8 cellular contexts compared by ENCODE assay signal in the genomic region with DNA sequence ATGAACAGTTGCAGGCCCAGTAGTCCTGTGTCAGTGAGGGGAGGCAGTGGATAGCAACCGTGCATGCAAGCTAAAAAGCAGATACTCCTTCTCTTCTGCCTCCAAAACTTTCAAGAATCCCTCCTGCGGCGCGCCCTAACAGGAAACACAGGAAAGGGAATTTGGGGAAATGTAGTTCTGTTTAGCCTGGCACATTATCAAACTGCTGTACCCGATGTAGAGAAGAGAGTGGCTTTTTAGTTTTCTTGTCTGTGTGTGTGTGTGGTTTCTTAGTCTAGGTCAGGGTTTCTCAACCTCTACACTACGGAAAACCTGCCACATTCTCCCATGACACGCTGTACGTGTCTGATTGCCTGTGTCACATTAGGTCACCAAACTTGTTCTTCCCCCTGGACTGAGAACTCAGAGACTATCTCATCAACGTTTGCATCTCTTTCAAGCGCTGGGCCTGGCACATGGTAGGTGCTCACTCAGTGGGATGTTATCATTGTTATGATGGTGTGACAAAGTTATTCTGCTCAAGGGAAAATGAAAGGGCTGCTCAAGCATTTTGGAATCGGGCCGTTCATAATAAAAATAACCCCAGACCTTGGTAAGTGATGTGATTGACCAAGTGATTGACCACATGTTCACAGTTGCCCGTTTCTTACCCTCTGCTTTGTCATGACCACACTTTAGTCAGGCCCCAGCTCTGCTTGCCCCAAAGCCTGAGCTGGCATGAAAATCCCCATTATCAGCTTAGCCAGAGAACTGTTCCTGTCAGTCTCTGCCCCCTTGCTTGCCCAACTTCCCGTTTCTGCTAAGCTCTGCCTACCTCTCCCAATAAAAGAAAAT. TPM values are rescaled to one million over a fixed set of nuclear protein-coding genes. Genes with fewer than 3 reads are reported as not detected.
DNase-seq lines count a peak whose midpoint lies in the region; ATAC-seq and TF ChIP-seq lines count a peak whose summit lies in the region.

No MANE protein-coding gene starts in this region.

- TF ChIP-seq CTCF in Calu3 (IDR thresholded peaks at IDR 0.05; ENCODE audit: unreplicated experiment): no peak
- TF ChIP-seq CTCF in cardiac fibroblast (IDR thresholded peaks at IDR 0.05; ENCODE audit: low read depth, low read length): no peak
- TF ChIP-seq CTCF in omental fat pad (IDR thresholded peaks at IDR 0.05): no peak
- no peak for TF ChIP-seq CTCF in GM10266 (IDR thresholded peaks at IDR 0.05; ENCODE audit: control insufficient read depth, insufficient read depth, low read depth, missing control alignments)

- H3K4me3 ChIP-seq in MG63 (no peak overlapping the region), cardiac fibroblast (replicated peaks in 1 of 2; ENCODE audit: low read depth in 2 of 2, low read length in 2 of 2) (no peak overlapping the region)

- H3K36me3 Mint-ChIP-seq in Calu3 (ENCODE audit: insufficient read depth, unreplicated experiment): peaks cover 20% of the 10 kb centered on the region

- CTCF ChIA-PET in Calu3 (lab: Charles Lee): interaction anchor here (0.7 to 1.9 kb wide), 5 partner anchors 9 to 300 kb away, joined by 3 to 7 read pairs (median 3); no protein-coding TSS in a partner anchor

- no peak for DNase-seq in Calu3
- DNase-seq in MG63: peak; percentile 95
- DNase-seq in cardiac fibroblast (ENCODE audit: low read depth in 2 of 2): peak; percentile 54 to 71
- peak; percentile 28 for DNase-seq in omental fat pad (ENCODE audit: low spot score)
- DNase-seq in GM10266 (ENCODE audit: extremely low spot score): no peak
- DNase-seq in HPDE6-E6E7 (ENCODE audit: extremely low spot score): no peak
- DNase-seq in activated CD4-positive, alpha-beta T cell treated with anti-CD3 and anti-CD28 coated beads for 1 hour: no peak

- no peaks in the 10 kb centered on the region for H3K36me3 ChIP-seq in MG63

- H3K9me3 Mint-ChIP-seq in Calu3 (ENCODE audit: low read depth, unreplicated experiment): no peaks in the 10 kb centered on the region

- no peaks in the 10 kb centered on the region for H3K9me3 ChIP-seq in MG63

- H3K4me1 Mint-ChIP-seq in Calu3 (ENCODE audit: low read depth, unreplicated experiment): peaks cover 34% of the 10 kb centered on the region

- H3K27ac Mint-ChIP-seq in Calu3 (ENCODE audit: unreplicated experiment): peak overlapping the region; percentile 32

- BruUV-seq in Calu3 (replicated peaks; lab: Mats Ljungman, UMichigan): no TSS peak

- H3K27me3 Mint-ChIP-seq in Calu3 (ENCODE audit: unreplicated experiment): no peaks in the 10 kb centered on the region

- intact Hi-C loops in Calu3 (cut with micrococcal nuclease; ENCODE audit: unreplicated experiment): no loop called here

- no peaks in the 10 kb centered on the region for H3K27me3 ChIP-seq in MG63

- ATAC-seq in omental fat pad (ENCODE audit: low FRiP score) (peak; percentile 67), HG03520 (IDR thresholded peaks at IDR 0.05; ENCODE audit: unreplicated experiment) (no peak)

- peak overlapping the region; percentile 6 for H3K4me3 Mint-ChIP-seq in Calu3 (ENCODE audit: low read depth, unreplicated experiment)

RNA-seq across cellular contexts. Expression of a gene that starts 33.2 kb away (rescaled TPM):
- total RNA-seq in Calu3 (2022): 257 and 881 TPM in 2 replicates
- total RNA-seq in MG63 (2014; rRNA removed; shearing (Covaris generic); ENCODE audit: low replicate concordance): not detected in 2 replicates
- under 1 TPM in 2 of 4 donors, not detected in 2; 0.24 to 0.65 TPM for total RNA-seq in omental fat pad

Comparison
In these comparisons a context has a peak if more than half of its experiments do, and no peak if none do; other contexts are left out.
1. DNase-seq: peak in MG63 (single experiment), cardiac fibroblast (2 of 2) and omental fat pad (single experiment); none in Calu3 (single experiment), GM10266 (single experiment), HPDE6-E6E7 (single experiment) and activated CD4-positive, alpha-beta T cell treated with anti-CD3 and anti-CD28 coated beads for 1 hour (single experiment).
2. RNA of a gene that starts 33.2 kb away (total RNA-seq): 257 to 881 TPM in Calu3; 0.24 to 0.65 TPM in omental fat pad and not detected in MG63; every median in the first group is over 100 times any median in the second.